35 cellular contexts compared by ENCODE assay signal in genomic region chr3:60175680-60176079, GRCh38.
"Had no signal": no experiment of that assay in that cellular context is flagged by ENCODE, and none has a peak within 500 bp of the region (broad histone marks: within the 10 kb centered on the region; RNA-seq: fewer than 3 reads in every experiment).

No MANE protein-coding gene starts in this region.

- H3K9me3 Mint-ChIP-seq: activated B cell treated with CpG ODN at 0.5 μM for 24 hours; activated CD4-positive, alpha-beta memory T cell treated with anti-CD3 and anti-CD28 coated beads, Interleukin-2, amount 10 ng/mL, durations not matched to agents 7 days and 5 days; activated T-helper 1 cell treated with anti-CD3 and anti-CD28 coated beads, Interleukin-12 subunit alpha, Interleukin-12 subunit beta, Interleukin-2, Interleukin-4 antibody, amounts not matched to agents 30 ng/mL and 10 ng/mL and 1 ng/mL, durations not matched to agents 14 hours and 24 hours and 36 hours; T-helper 2 cell treated with Interferon-gamma antibody and Interleukin-4, amounts not matched to agents 5 μg/mL and 100 μg/mL, for 36 hours had no signal

- H3K27ac ChIP-seq: adrenal gland, body of pancreas, epithelial cell of prostate, esophagus squamous epithelium, gastroesophageal sphincter, WERI-Rb-1 had no signal

- ATAC-seq: activated CD8-positive, alpha-beta memory T cell treated with anti-CD3 and anti-CD28 coated beads, Interleukin-2, amount 10 ng/mL, durations not matched to agents 7 days and 5 days; activated naive CD4-positive, alpha-beta T cell treated with anti-CD3 and anti-CD28 coated beads, Interleukin-2, amount 50 U/mL, for 72 hours; body of pancreas; gastroesophageal sphincter; T-helper 17 cell had no signal

- H3K27me3 Mint-ChIP-seq: activated B cell treated with CpG ODN at 0.5 μM for 24 hours; activated CD4-positive, alpha-beta memory T cell treated with anti-CD3 and anti-CD28 coated beads, Interleukin-2, amount 10 ng/mL, durations not matched to agents 7 days and 5 days; activated CD4-positive, alpha-beta T cell treated with anti-CD3 and anti-CD28 coated beads, Interleukin-2, amount 10 ng/mL, durations not matched to agents 7 days and 5 days; activated CD8-positive, alpha-beta memory T cell treated with anti-CD3 and anti-CD28 coated beads, Interleukin-2, amount 10 ng/mL, durations not matched to agents 7 days and 5 days; activated naive CD4-positive, alpha-beta T cell treated with anti-CD3 and anti-CD28 coated beads, Interleukin-2, amount 10 ng/mL, durations not matched to agents 7 days and 5 days; T-helper 17 cell had no signal

- H3K36me3 ChIP-seq: adrenal gland, esophagus squamous epithelium, gastroesophageal sphincter, WERI-Rb-1 had no signal

- FAIRE-seq: colon, endometrium, endothelial cell of umbilical vein had no signal

- H3K4me3 ChIP-seq: adrenal gland, body of pancreas, esophagus squamous epithelium, gastroesophageal sphincter had no signal

- H3K27me3 ChIP-seq: adrenal gland, body of pancreas, esophagus squamous epithelium, gastroesophageal sphincter had no signal

- H3K9me3 ChIP-seq: adrenal gland, body of pancreas, esophagus squamous epithelium, gastroesophageal sphincter had no signal

- H3K4me3 Mint-ChIP-seq: activated B cell treated with CpG ODN at 0.5 μM for 24 hours; activated CD4-positive, alpha-beta memory T cell treated with anti-CD3 and anti-CD28 coated beads, Interleukin-2, amount 10 ng/mL, durations not matched to agents 7 days and 5 days; activated CD4-positive, alpha-beta T cell treated with anti-CD3 and anti-CD28 coated beads, Interleukin-2, amount 10 ng/mL, durations not matched to agents 7 days and 5 days; activated CD8-positive, alpha-beta memory T cell treated with anti-CD3 and anti-CD28 coated beads, Interleukin-2, amount 10 ng/mL, durations not matched to agents 7 days and 5 days; activated naive CD4-positive, alpha-beta T cell treated with anti-CD3 and anti-CD28 coated beads, Interleukin-2, amount 10 ng/mL, durations not matched to agents 7 days and 5 days; activated T-helper 1 cell treated with anti-CD3 and anti-CD28 coated beads, Interleukin-12 subunit alpha, Interleukin-12 subunit beta, Interleukin-2, Interleukin-4 antibody, amounts not matched to agents 30 ng/mL and 10 ng/mL and 1 ng/mL, durations not matched to agents 14 hours and 24 hours and 36 hours; T-helper 17 cell; T-helper 2 cell treated with Interferon-gamma antibody and Interleukin-4, amounts not matched to agents 5 μg/mL and 100 μg/mL, for 36 hours had no signal

- H3K4me1 ChIP-seq: adrenal gland, body of pancreas, esophagus squamous epithelium, gastroesophageal sphincter had no signal

- H3K27ac Mint-ChIP-seq: activated B cell treated with CpG ODN at 0.5 μM for 24 hours; activated CD4-positive, alpha-beta memory T cell treated with anti-CD3 and anti-CD28 coated beads, Interleukin-2, amount 10 ng/mL, durations not matched to agents 7 days and 5 days; activated CD4-positive, alpha-beta T cell treated with anti-CD3 and anti-CD28 coated beads, Interleukin-2, amount 10 ng/mL, durations not matched to agents 7 days and 5 days; activated CD8-positive, alpha-beta memory T cell treated with anti-CD3 and anti-CD28 coated beads, Interleukin-2, amount 10 ng/mL, durations not matched to agents 7 days and 5 days; activated naive CD4-positive, alpha-beta T cell treated with anti-CD3 and anti-CD28 coated beads, Interleukin-2, amount 10 ng/mL, durations not matched to agents 7 days and 5 days; activated naive CD4-positive, alpha-beta T cell treated with anti-CD3 and anti-CD28 coated beads, Interleukin-2, amount 50 U/mL, for 72 hours; activated T-helper 1 cell treated with anti-CD3 and anti-CD28 coated beads, Interleukin-12 subunit alpha, Interleukin-12 subunit beta, Interleukin-2, Interleukin-4 antibody, amounts not matched to agents 30 ng/mL and 10 ng/mL and 1 ng/mL, durations not matched to agents 14 hours and 24 hours and 36 hours; T-helper 17 cell; T-helper 2 cell treated with Interferon-gamma antibody and Interleukin-4, amounts not matched to agents 5 μg/mL and 100 μg/mL, for 36 hours had no signal

- H3K4me1 Mint-ChIP-seq: activated B cell treated with CpG ODN at 0.5 μM for 24 hours; activated CD4-positive, alpha-beta T cell treated with anti-CD3 and anti-CD28 coated beads, Interleukin-2, amount 10 ng/mL, durations not matched to agents 7 days and 5 days; activated CD8-positive, alpha-beta memory T cell treated with anti-CD3 and anti-CD28 coated beads, Interleukin-2, amount 10 ng/mL, durations not matched to agents 7 days and 5 days; activated naive CD4-positive, alpha-beta T cell treated with anti-CD3 and anti-CD28 coated beads, Interleukin-2, amount 10 ng/mL, durations not matched to agents 7 days and 5 days; T-helper 17 cell had no signal

- DNase-seq: activated B cell treated with CpG ODN at 0.5 μM for 24 hours; activated CD4-positive, alpha-beta memory T cell treated with anti-CD3 and anti-CD28 coated beads, Interleukin-2, amount 10 ng/mL, durations not matched to agents 7 days and 5 days; activated CD4-positive, alpha-beta T cell treated with anti-CD3 and anti-CD28 coated beads for 1 hour; activated CD4-positive, alpha-beta T cell treated with anti-CD3 and anti-CD28 coated beads for 4 hours; activated CD4-positive, alpha-beta T cell treated with anti-CD3 and anti-CD28 coated beads, Interleukin-2, amount 10 ng/mL, durations not matched to agents 7 days and 5 days; activated CD4-positive, alpha-beta T cell treated with anti-CD3 and anti-CD28 coated beads, Interleukin-2, amount 50 U/mL, for 4 hours; activated CD8-positive, alpha-beta memory T cell treated with anti-CD3 and anti-CD28 coated beads, Interleukin-2, amount 10 ng/mL, durations not matched to agents 7 days and 5 days; activated CD8-positive, alpha-beta memory T cell treated with anti-CD3 and anti-CD28 coated beads, Interleukin-2, amount 50 U/mL, for 4 hours; activated gamma-delta T cell; activated naive CD4-positive, alpha-beta T cell; activated naive CD4-positive, alpha-beta T cell treated with anti-CD3 and anti-CD28 coated beads, Interleukin-2, amount 10 ng/mL, durations not matched to agents 7 days and 5 days; activated T-cell treated with anti-CD3 and anti-CD28 coated beads, Interleukin-2, amount 50 U/mL, for 1 hour; activated T-cell treated with anti-CD3 and anti-CD28 coated beads, Interleukin-2, amount 50 U/mL, for 48 hours; adrenal gland; amygdala; aorta; body of pancreas; caudate nucleus; cortex of kidney; dermis blood vessel endothelial cell; effector CD4-positive, alpha-beta T cell; esophagus squamous epithelium; foreskin melanocyte; T-helper 1 cell; T-helper 17 cell; T1000; WERI-Rb-1 had no signal

- H3K36me3 Mint-ChIP-seq: activated CD8-positive, alpha-beta memory T cell treated with anti-CD3 and anti-CD28 coated beads, Interleukin-2, amount 10 ng/mL, durations not matched to agents 7 days and 5 days; activated naive CD4-positive, alpha-beta T cell treated with anti-CD3 and anti-CD28 coated beads, Interleukin-2, amount 50 U/mL, for 72 hours had no signal
